ENCODE assay signal across 8 cellular contexts in genomic region chr6:29737707-29738630, GRCh38. TPM values are rescaled to one million over a fixed set of nuclear protein-coding genes. Genes with fewer than 3 reads are reported as not detected.
DNase-seq lines count a peak whose midpoint lies in the region; ATAC-seq and TF ChIP-seq lines count a peak whose summit lies in the region.

No MANE protein-coding gene starts in this region.

- H3K27me3 ChIP-seq in right atrium auricular region, result no peaks in the 10 kb centered on the region
- H3K27me3 ChIP-seq in gastrocnemius medialis, result no peaks in the 10 kb centered on the region

- H3K4me1 ChIP-seq in right atrium auricular region (peaks cover 0 to 6% of the 10 kb centered on the region in 2 donors), gastrocnemius medialis (no peaks in the 10 kb centered on the region)

- no peak overlapping the region for H3K27ac Mint-ChIP-seq in T-cell

- H3K27ac ChIP-seq in right atrium auricular region (peak overlapping the region in 1 of 2 donors; percentile 11), gastrocnemius medialis (no peak overlapping the region)

- CTCF ChIA-PET in T-cell (lab: Charles Lee), result interaction anchor here (0.6 to 2.3 kb wide), 13 partner anchors 11 to 276 kb away, joined by 3 to 27 read pairs (median 3); no protein-coding TSS in a partner anchor

- peak; percentile 77 to 91 (median 84) for ATAC-seq in T-cell (replicated peaks in 1 of 4)
- peak in 1 of 2 donors; percentile 78 for ATAC-seq in gastrocnemius medialis
- no peak for ATAC-seq in GM18867 (IDR thresholded peaks at IDR 0.05; ENCODE audit: unreplicated experiment)

- no peak overlapping the region for H3K4me3 ChIP-seq in right atrium auricular region
- H3K4me3 ChIP-seq in gastrocnemius medialis, result no peak overlapping the region

- no peaks in the 10 kb centered on the region for H3K9me3 ChIP-seq in right atrium auricular region
- no peaks in the 10 kb centered on the region for H3K9me3 ChIP-seq in gastrocnemius medialis

- TF ChIP-seq POLR2A in gastrocnemius medialis (IDR thresholded peaks at IDR 0.05), result no peak

- intact Hi-C loops in gastrocnemius medialis (cut with DNase I; ENCODE audit: low total_unique reads), result loop anchor here (1.0 kb wide), 2 partner anchors 15 to 96 kb away; no protein-coding TSS in a partner anchor

- no peak overlapping the region for H3K4me3 Mint-ChIP-seq in T-cell

- POLR2A ChIA-PET in T-cell (lab: Charles Lee), result interaction anchor here in 1 of 2 donors (1.0 kb wide), 1 partner anchor 11 kb away, joined by 3 read pairs; no protein-coding TSS in a partner anchor

- DNase-seq in GM04504 (ENCODE audit: low read depth) (peak; percentile 51), KBM-7 (peak; percentile 65), T-cell (peak in 33 of 34 experiments; percentile 38 to 74 (median 63)), amniotic epithelial cell (ENCODE audit: low read depth) (peak; percentile 77), right atrium auricular region (ENCODE audit: low spot score) (no peak), gastrocnemius medialis (peak; percentile 27 to 48), middle frontal gyrus (ENCODE audit: extremely low spot score, low spot score) (no peak)

- no peaks in the 10 kb centered on the region for H3K27me3 Mint-ChIP-seq in T-cell

- TF ChIP-seq CTCF in right atrium auricular region (IDR thresholded peaks at IDR 0.05) (peak; percentile 59 to 72), gastrocnemius medialis (IDR thresholded peaks at IDR 0.05 in 4 of 5, conservative IDR thresholded peaks at IDR 0.05 in 1 of 5) (peak; percentile 49 to 68 (median 60))

- peaks cover 3% of the 10 kb centered on the region for H3K36me3 Mint-ChIP-seq in T-cell

- H3K36me3 ChIP-seq in right atrium auricular region, result no peaks in the 10 kb centered on the region
- no peaks in the 10 kb centered on the region for H3K36me3 ChIP-seq in gastrocnemius medialis

- H3K9me3 Mint-ChIP-seq in T-cell, result no peaks in the 10 kb centered on the region

- peaks cover 7 to 18% (median 7%) of the 10 kb centered on the region in 3 donors for H3K4me1 Mint-ChIP-seq in T-cell

- in situ Hi-C loops in KBM-7 (cut with MboI; ENCODE audit: low pct_unique_long_range_greater_than_20kb, low sequenced_read_pairs) (no loop called here), gastrocnemius medialis (cut with MboI; ENCODE audit: low sequenced_read_pairs in 4 of 4) (loop anchor here in 1 of 4 donors (25.0 kb wide), 1 partner anchor 249 kb away; no protein-coding TSS in a partner anchor)

RNA-seq across cellular contexts. Expression of gene HLA-F, which starts 14.7 kb away (rescaled TPM):
- 100 to 1,000 TPM; 600 to 951 (median 748) TPM for total RNA-seq in T-cell
- total RNA-seq in right atrium auricular region, result 10 to 100 TPM; 21.1 to 36.7 TPM
- total RNA-seq in gastrocnemius medialis, result 10 to 100 TPM in 3 of 4 donors, 1 to 10 TPM in 1; 9.6 to 22.1 (median 13.0) TPM

RNA-seq across cellular contexts. Expression of gene ZFP57, which starts 57.0 kb away (rescaled TPM):
- total RNA-seq in T-cell (1 to 10 TPM in 1 of 5 donors, not detected in 4; 1.0 TPM), right atrium auricular region (10 to 100 TPM in 1 of 2 donors, under 1 TPM in 1; 0.30 to 12.6 TPM), gastrocnemius medialis (under 1 TPM in 1 of 4 donors, not detected in 3; 0.16 TPM)

Comparison
In these comparisons a context has a peak if more than half of its experiments do, and no peak if none do; other contexts are left out.
1. DNase-seq: peak in GM04504 (single experiment), KBM-7 (single experiment), T-cell (33 of 34), amniotic epithelial cell (single experiment) and gastrocnemius medialis (2 of 2); none in right atrium auricular region (single experiment) and middle frontal gyrus (single experiment).
2. RNA of gene HLA-F, which starts 14.7 kb away (total RNA-seq): 600 to 951 TPM in T-cell; 21.1 to 36.7 TPM in right atrium auricular region and 9.6 to 22.1 TPM in gastrocnemius medialis; every median in the first group is over 10 times any median in the second.